Comparison of ENCODE assay signal across 30 cellular contexts in the genomic region with DNA sequence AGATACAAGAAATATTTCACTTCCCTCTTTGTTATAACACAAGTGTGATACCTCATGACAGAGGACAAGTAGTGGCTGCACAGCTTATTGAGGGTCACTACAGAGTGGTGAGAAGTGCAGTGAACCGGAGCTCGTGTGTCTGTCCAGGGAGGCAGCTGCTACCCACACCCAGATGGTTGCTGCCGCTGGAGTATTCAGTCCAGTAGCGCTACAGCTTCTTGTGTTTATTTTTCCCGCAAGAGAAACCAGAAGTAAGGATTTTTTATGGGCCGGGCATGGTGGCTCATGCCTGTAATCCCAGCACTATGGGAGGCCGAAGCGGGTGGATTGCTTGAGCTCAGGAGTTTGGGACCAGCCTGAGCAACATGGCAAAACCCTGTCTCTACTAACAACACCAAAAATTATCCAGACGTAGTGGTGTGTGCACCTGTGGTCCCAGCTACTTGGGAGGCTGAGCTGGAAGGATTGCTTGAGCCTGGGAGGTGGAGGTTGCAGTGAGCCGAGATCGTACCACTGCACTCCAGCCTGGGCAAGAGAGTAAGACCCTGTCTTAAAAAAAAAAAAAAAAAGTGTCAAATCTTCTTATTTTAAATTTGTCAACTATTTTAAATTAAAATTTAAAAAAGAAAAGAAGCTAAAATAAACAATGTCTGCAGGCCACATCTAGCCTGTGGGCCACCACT.
"Had no signal": no experiment of that assay in that cellular context is flagged by ENCODE, and none has a peak within 500 bp of the region (broad histone marks: within the 10 kb centered on the region; RNA-seq: fewer than 3 reads in every experiment).

No MANE protein-coding gene starts in this region.

- H3K4me1 ChIP-seq: body of pancreas, breast epithelium had no signal

- H3K27me3 Mint-ChIP-seq: activated CD4-positive, alpha-beta memory T cell treated with anti-CD3 and anti-CD28 coated beads, Interleukin-2, amount 10 ng/mL, durations not matched to agents 7 days and 5 days; activated CD8-positive, alpha-beta memory T cell treated with anti-CD3 and anti-CD28 coated beads, Interleukin-2, amount 10 ng/mL, durations not matched to agents 7 days and 5 days; activated naive CD8-positive, alpha-beta T cell treated with anti-CD3 and anti-CD28 coated beads for 36 hours had no signal

- H3K27ac ChIP-seq: body of pancreas, breast epithelium, WERI-Rb-1 had no signal

- H3K9me3 ChIP-seq: body of pancreas, breast epithelium had no signal

- H3K27ac Mint-ChIP-seq: activated CD4-positive, alpha-beta memory T cell treated with anti-CD3 and anti-CD28 coated beads, Interleukin-2, amount 10 ng/mL, durations not matched to agents 7 days and 5 days; activated CD8-positive, alpha-beta memory T cell treated with anti-CD3 and anti-CD28 coated beads, Interleukin-2, amount 10 ng/mL, durations not matched to agents 7 days and 5 days; activated naive CD8-positive, alpha-beta T cell treated with anti-CD3 and anti-CD28 coated beads for 36 hours had no signal

- H3K36me3 ChIP-seq: breast epithelium, WERI-Rb-1 had no signal

- H3K9me3 Mint-ChIP-seq: activated CD4-positive, alpha-beta memory T cell treated with anti-CD3 and anti-CD28 coated beads, Interleukin-2, amount 10 ng/mL, durations not matched to agents 7 days and 5 days; activated naive CD8-positive, alpha-beta T cell treated with anti-CD3 and anti-CD28 coated beads for 36 hours had no signal

- H3K4me3 Mint-ChIP-seq: activated CD4-positive, alpha-beta memory T cell treated with anti-CD3 and anti-CD28 coated beads, Interleukin-2, amount 10 ng/mL, durations not matched to agents 7 days and 5 days; activated CD8-positive, alpha-beta memory T cell treated with anti-CD3 and anti-CD28 coated beads, Interleukin-2, amount 10 ng/mL, durations not matched to agents 7 days and 5 days; activated naive CD8-positive, alpha-beta T cell treated with anti-CD3 and anti-CD28 coated beads for 36 hours had no signal

- H3K27me3 ChIP-seq: body of pancreas, breast epithelium had no signal

- DNase-seq: activated CD4-positive, alpha-beta memory T cell treated with anti-CD3 and anti-CD28 coated beads, Interleukin-2, amount 10 ng/mL, durations not matched to agents 7 days and 5 days; activated CD4-positive, alpha-beta T cell treated with anti-CD3 and anti-CD28 coated beads for 1 hour; activated CD4-positive, alpha-beta T cell treated with anti-CD3 and anti-CD28 coated beads for 48 hours; activated CD4-positive, CD25-positive, alpha-beta regulatory T cell; activated CD8-positive, alpha-beta memory T cell treated with anti-CD3 and anti-CD28 coated beads for 24 hours; activated CD8-positive, alpha-beta memory T cell treated with anti-CD3 and anti-CD28 coated beads, Interleukin-2, amount 10 ng/mL, durations not matched to agents 7 days and 5 days; activated CD8-positive, alpha-beta memory T cell treated with anti-CD3 and anti-CD28 coated beads, Interleukin-2, amount 50 U/mL, for 48 hours; activated effector memory CD4-positive, alpha-beta T cell treated with anti-CD3 and anti-CD28 coated beads, Interleukin-2, amount 50 U/mL, for 16 hours; activated naive CD4-positive, alpha-beta T cell; activated naive CD4-positive, alpha-beta T cell treated with anti-CD3 and anti-CD28 coated beads, Interleukin-2, amount 50 U/mL, for 16 hours; activated naive CD8-positive, alpha-beta T cell treated with anti-CD3 and anti-CD28 coated beads for 36 hours; activated T-cell treated with anti-CD3 and anti-CD28 coated beads, Interleukin-2, amount 50 U/mL, for 48 hours; amygdala; body of pancreas; NCI-H1092 treated with DMSO at 0.1 percent for 48 hours; NCI-H146; NCI-H187; NCI-H2107; NCI-H2171; NCI-H510A; NCI-H526; RPMI8226; SHP77 treated with DMSO at 0.1 percent for 48 hours; SW 1271; T-helper 1 cell; T-helper 2 cell; T1000; WERI-Rb-1 had no signal

- H3K4me1 Mint-ChIP-seq: activated CD4-positive, alpha-beta memory T cell treated with anti-CD3 and anti-CD28 coated beads, Interleukin-2, amount 10 ng/mL, durations not matched to agents 7 days and 5 days; activated CD8-positive, alpha-beta memory T cell treated with anti-CD3 and anti-CD28 coated beads, Interleukin-2, amount 10 ng/mL, durations not matched to agents 7 days and 5 days; activated naive CD8-positive, alpha-beta T cell treated with anti-CD3 and anti-CD28 coated beads for 36 hours had no signal

- H3K4me3 ChIP-seq: body of pancreas, breast epithelium, K562 had no signal

- H3K36me3 Mint-ChIP-seq: activated CD8-positive, alpha-beta memory T cell treated with anti-CD3 and anti-CD28 coated beads, Interleukin-2, amount 10 ng/mL, durations not matched to agents 7 days and 5 days; activated naive CD8-positive, alpha-beta T cell treated with anti-CD3 and anti-CD28 coated beads for 36 hours had no signal
